In genomic region chr2:180046776-180047175, GRCh38 we compare ENCODE assay signal across 23 cellular contexts. TPM values are rescaled to one million over a fixed set of nuclear protein-coding genes. Genes with fewer than 3 reads are reported as not detected.
DNase-seq lines count a peak whose midpoint lies in the region; ATAC-seq and TF ChIP-seq lines count a peak whose summit lies in the region.
"Had no signal": no experiment of that assay in that cellular context is flagged by ENCODE, and none has a peak within 500 bp of the region (broad histone marks: within the 10 kb centered on the region; RNA-seq: fewer than 3 reads in every experiment).

No MANE protein-coding gene starts in this region.

- no peak overlapping the region for H3K23ac ChIP-seq in trophoblast cell (ENCODE audit: low read length)

- CTCF ChIA-PET in SK-N-SH (lab: Yijun Ruan, JAX), result interaction anchor here (1.4 kb wide), 1 partner anchor 30 kb away, joined by 3 read pairs; no protein-coding TSS in a partner anchor

- H3K9me3 ChIP-seq in SK-N-SH, result no peaks in the 10 kb centered on the region
- no peaks in the 10 kb centered on the region for H3K9me3 ChIP-seq in trophoblast cell (ENCODE audit: insufficient read depth, low read depth, low read length)
- H3K9me3 ChIP-seq: BLaER1 had no signal

- H2AFZ ChIP-seq in SK-N-SH (ENCODE audit: low read depth), result no peak overlapping the region
- H2AFZ ChIP-seq in trophoblast cell (ENCODE audit: insufficient read depth, low read length, poor library complexity), result no peak overlapping the region

- H3K9ac ChIP-seq in SK-N-SH (no peak overlapping the region), trophoblast cell (ENCODE audit: low read length) (no peak overlapping the region)
- H3K9ac ChIP-seq: BLaER1 had no signal

- POLR2A ChIA-PET in SK-N-SH (lab: Yijun Ruan, JAX), result no interaction called here

- no peak for TF ChIP-seq RAD21 in SK-N-SH (IDR thresholded peaks at IDR 0.05; ENCODE audit: low read length)

- H2AK5ac ChIP-seq in trophoblast cell (ENCODE audit: low read length), result no peak overlapping the region

- H2BK120ac ChIP-seq in trophoblast cell (ENCODE audit: insufficient read depth, low read length, poor library complexity), result no peak overlapping the region

- ATAC-seq in SK-N-SH treated with all-trans-retinoic acid at 6 μM for 48 hours (no peak), GM18517 (IDR thresholded peaks at IDR 0.05; ENCODE audit: unreplicated experiment) (no peak)
- ATAC-seq: Panc1 had no signal

- H3K4me2 ChIP-seq in SK-N-SH, result peak overlapping the region; percentile 8; the same call in 1 of the 2 replicates
- no peak overlapping the region for H3K4me2 ChIP-seq in trophoblast cell (ENCODE audit: low read length)
- H3K4me2 ChIP-seq: BLaER1 had no signal

- H3F3A ChIP-seq in SK-N-SH (replicated peaks; ENCODE audit: insufficient read depth), result peaks cover 2% of the 10 kb centered on the region

- no peaks in the 10 kb centered on the region for H4K20me1 ChIP-seq in SK-N-SH (ENCODE audit: insufficient read depth)
- H4K20me1 ChIP-seq: BLaER1 had no signal

- H3K9me2 ChIP-seq in SK-N-SH, result no peaks in the 10 kb centered on the region

- H3K4me3 ChIP-seq in SK-N-SH (ENCODE audit: low read depth in 2 of 2, low read length in 1 of 2) (no peak overlapping the region), astrocyte of the spinal cord (ENCODE audit: low read depth, low read length) (no peak overlapping the region), fibroblast of the aortic adventitia (ENCODE audit: low read depth, low read length) (no peak overlapping the region), trophoblast cell (ENCODE audit: low read depth, low read length) (no peak overlapping the region)
- H3K4me3 ChIP-seq: BLaER1 had no signal

- no peak overlapping the region for H2BK12ac ChIP-seq in trophoblast cell (ENCODE audit: low read length)

- TF ChIP-seq EP300 in SK-N-SH (IDR thresholded peaks at IDR 0.05; ENCODE audit: borderline replicate concordance in 1 of 2, low read depth in 1 of 2, low read length in 1 of 2), result no peak

- H3K79me2 ChIP-seq in SK-N-SH (ENCODE audit: insufficient read depth), result no peaks in the 10 kb centered on the region
- no peaks in the 10 kb centered on the region for H3K79me2 ChIP-seq in trophoblast cell (ENCODE audit: control insufficient read depth, insufficient read depth, low read length, poor library complexity)

- no peak overlapping the region for H4K12ac ChIP-seq in trophoblast cell (ENCODE audit: low read depth, low read length)

- in situ Hi-C loops in astrocyte of the spinal cord (cut with HindIII; ENCODE audit: low sequenced_read_pairs), result no loop called here

- no peaks in the 10 kb centered on the region for H3K4me1 ChIP-seq in SK-N-SH (ENCODE audit: control insufficient read depth in 1 of 2, insufficient read depth in 2 of 2, low read depth in 1 of 2, low read length in 1 of 2)
- no peaks in the 10 kb centered on the region for H3K4me1 ChIP-seq in trophoblast cell (ENCODE audit: control insufficient read depth in 1 of 2, insufficient read depth in 2 of 2, low read length in 2 of 2)
- H3K4me1 ChIP-seq: BLaER1 had no signal

- no peak overlapping the region for H3K18ac ChIP-seq in trophoblast cell (ENCODE audit: low read length)

- H3K14ac ChIP-seq in trophoblast cell (ENCODE audit: low read length), result no peak overlapping the region

- H2BK5ac ChIP-seq in trophoblast cell (ENCODE audit: low read depth, low read length, poor library complexity), result no peak overlapping the region

- H3K4ac ChIP-seq in trophoblast cell (ENCODE audit: low read depth, low read length), result no peak overlapping the region

- no peaks in the 10 kb centered on the region for H3K36me3 ChIP-seq in SK-N-SH (replicated peaks in 1 of 2; ENCODE audit: control insufficient read depth in 1 of 2, insufficient read depth in 2 of 2, low read length in 1 of 2)
- H3K36me3 ChIP-seq in trophoblast cell (ENCODE audit: control insufficient read depth in 1 of 2, insufficient read depth in 2 of 2, low read length in 2 of 2), result no peaks in the 10 kb centered on the region
- H3K36me3 ChIP-seq: BLaER1 had no signal

- no peaks in the 10 kb centered on the region for H3K79me1 ChIP-seq in trophoblast cell (ENCODE audit: low read length)

- no peak for DNase-seq in SK-N-SH
- peak; percentile 69 for DNase-seq in astrocyte of the spinal cord (ENCODE audit: low read depth, low spot score)
- peak; percentile 41 for DNase-seq in fibroblast of the aortic adventitia (ENCODE audit: low read depth)
- DNase-seq in stromal cell of bone marrow (ENCODE audit: low read depth), result peak; percentile 50
- no peak for DNase-seq in NCI-H510A (lab: John Stamatoyannopoulos, UW)
- DNase-seq in trophoblast cell, result no peak
- DNase-seq: CD4-positive, CD25-positive, alpha-beta regulatory T cell; DMS153; HCEC 1CT; NCI-H1092; NCI-H1436; NCI-H187; NCI-H2081 treated with DMSO at 0.1 percent for 48 hours; NCI-H526 treated with DMSO at 0.1 percent for 48 hours; SHP77; SW 1271 had no signal

- no peak overlapping the region for H4K8ac ChIP-seq in trophoblast cell (ENCODE audit: low read depth, low read length)

- H4K91ac ChIP-seq in trophoblast cell (ENCODE audit: low read depth, low read length), result no peak overlapping the region

- H3K27ac ChIP-seq in SK-N-SH (ENCODE audit: low read depth in 2 of 2, low read length in 1 of 2) (peak overlapping the region in 1 of 2 experiments; percentile 44; a peak in 2 of 4 replicates), trophoblast cell (ENCODE audit: low read depth, low read length) (no peak overlapping the region)
- H3K27ac ChIP-seq: 22Rv1, BLaER1, HL-60, RWPE1 had no signal

- no peak for TF ChIP-seq CTCF in SK-N-SH (IDR thresholded peaks at IDR 0.05)
- no peak for TF ChIP-seq CTCF in astrocyte of the spinal cord (IDR thresholded peaks at IDR 0.05; ENCODE audit: low read depth, low read length)
- no peak for TF ChIP-seq CTCF in fibroblast of the aortic adventitia (IDR thresholded peaks at IDR 0.05; ENCODE audit: insufficient read depth, low read length)

- H3K27me3 ChIP-seq in SK-N-SH (ENCODE audit: insufficient read depth) (no peaks in the 10 kb centered on the region), trophoblast cell (ENCODE audit: insufficient read depth, low read length) (no peaks in the 10 kb centered on the region)
- H3K27me3 ChIP-seq: BLaER1 had no signal

TF ChIP-seq in SK-N-SH, 30 proteins besides CTCF, POLR2A, EP300 and RAD21:
- TF ChIP-seq TCF12 (IDR thresholded peaks at IDR 0.05), result no peak

TF ChIP-seq in SK-N-SH treated with all-trans-retinoic acid at 6 μM for 48 hours, 23 proteins besides CTCF, POLR2A, EP300 and RAD21 (continues in another document):
- TF ChIP-seq ZFP3 (CRISPR knock-in tag; IDR thresholded peaks at IDR 0.05) (no peak), ARNTL (CRISPR knock-in tag; IDR thresholded peaks at IDR 0.05; ENCODE audit: borderline replicate concordance, low read depth) (no peak), ZNF8 (CRISPR knock-in tag; IDR thresholded peaks at IDR 0.05) (no peak), TOX (CRISPR knock-in tag; IDR thresholded peaks at IDR 0.05; ENCODE audit: borderline replicate concordance) (no peak), ZNF70 (CRISPR knock-in tag; IDR thresholded peaks at IDR 0.05) (no peak), TCF4 (CRISPR knock-in tag; IDR thresholded peaks at IDR 0.05; ENCODE audit: borderline replicate concordance) (no peak), ZNF565 (CRISPR knock-in tag; conservative IDR thresholded peaks at IDR 0.05; ENCODE audit: low read depth) (no peak), POU6F1 (CRISPR knock-in tag; IDR thresholded peaks at IDR 0.05; ENCODE audit: borderline replicate concordance, low read depth) (no peak), SNAI2 (CRISPR knock-in tag; IDR thresholded peaks at IDR 0.05) (no peak)
- TF ChIP-seq, protein P1, sequence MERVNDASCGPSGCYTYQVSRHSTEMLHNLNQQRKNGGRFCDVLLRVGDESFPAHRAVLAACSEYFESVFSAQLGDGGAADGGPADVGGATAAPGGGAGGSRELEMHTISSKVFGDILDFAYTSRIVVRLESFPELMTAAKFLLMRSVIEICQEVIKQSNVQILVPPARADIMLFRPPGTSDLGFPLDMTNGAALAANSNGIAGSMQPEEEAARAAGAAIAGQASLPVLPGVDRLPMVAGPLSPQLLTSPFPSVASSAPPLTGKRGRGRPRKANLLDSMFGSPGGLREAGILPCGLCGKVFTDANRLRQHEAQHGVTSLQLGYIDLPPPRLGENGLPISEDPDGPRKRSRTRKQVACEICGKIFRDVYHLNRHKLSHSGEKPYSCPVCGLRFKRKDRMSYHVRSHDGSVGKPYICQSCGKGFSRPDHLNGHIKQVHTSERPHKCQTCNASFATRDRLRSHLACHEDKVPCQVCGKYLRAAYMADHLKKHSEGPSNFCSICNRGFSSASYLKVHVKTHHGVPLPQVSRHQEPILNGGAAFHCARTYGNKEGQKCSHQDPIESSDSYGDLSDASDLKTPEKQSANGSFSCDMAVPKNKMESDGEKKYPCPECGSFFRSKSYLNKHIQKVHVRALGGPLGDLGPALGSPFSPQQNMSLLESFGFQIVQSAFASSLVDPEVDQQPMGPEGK (CRISPR knock-in tag; IDR thresholded peaks at IDR 0.05; ENCODE audit: borderline replicate concordance), result no peak

RNA-seq across cellular contexts. Expression of gene CWC22, which starts 39.7 kb away (rescaled TPM):
- polyA plus RNA-seq in SK-N-SH (2012; rRNA removed), result 2.7 and 3.2 TPM in 2 replicates
- 4.5 and 6.7 TPM in 2 replicates for polyA plus RNA-seq in SK-N-SH (2012; cell fraction: cytosol; rRNA removed)
- polyA plus RNA-seq in SK-N-SH (2012; cell fraction: nucleus; rRNA removed), result 3.2 and 6.1 TPM in 2 replicates
- total RNA-seq in fibroblast of the aortic adventitia (ENCODE audit: low replicate concordance), result 31.8 and 38.8 TPM in 2 replicates
- 20.7 and 21.2 TPM in 2 replicates for polyA plus RNA-seq in trophoblast cell (2013)

Comparison
In these comparisons a context has a peak if more than half of its experiments do, and no peak if none do; other contexts are left out.
1. DNase-seq: peak in astrocyte of the spinal cord (single experiment), fibroblast of the aortic adventitia (single experiment) and stromal cell of bone marrow (single experiment); none in SK-N-SH (single experiment), NCI-H510A (single experiment) and trophoblast cell (0 of 2).